In the genomic region with DNA sequence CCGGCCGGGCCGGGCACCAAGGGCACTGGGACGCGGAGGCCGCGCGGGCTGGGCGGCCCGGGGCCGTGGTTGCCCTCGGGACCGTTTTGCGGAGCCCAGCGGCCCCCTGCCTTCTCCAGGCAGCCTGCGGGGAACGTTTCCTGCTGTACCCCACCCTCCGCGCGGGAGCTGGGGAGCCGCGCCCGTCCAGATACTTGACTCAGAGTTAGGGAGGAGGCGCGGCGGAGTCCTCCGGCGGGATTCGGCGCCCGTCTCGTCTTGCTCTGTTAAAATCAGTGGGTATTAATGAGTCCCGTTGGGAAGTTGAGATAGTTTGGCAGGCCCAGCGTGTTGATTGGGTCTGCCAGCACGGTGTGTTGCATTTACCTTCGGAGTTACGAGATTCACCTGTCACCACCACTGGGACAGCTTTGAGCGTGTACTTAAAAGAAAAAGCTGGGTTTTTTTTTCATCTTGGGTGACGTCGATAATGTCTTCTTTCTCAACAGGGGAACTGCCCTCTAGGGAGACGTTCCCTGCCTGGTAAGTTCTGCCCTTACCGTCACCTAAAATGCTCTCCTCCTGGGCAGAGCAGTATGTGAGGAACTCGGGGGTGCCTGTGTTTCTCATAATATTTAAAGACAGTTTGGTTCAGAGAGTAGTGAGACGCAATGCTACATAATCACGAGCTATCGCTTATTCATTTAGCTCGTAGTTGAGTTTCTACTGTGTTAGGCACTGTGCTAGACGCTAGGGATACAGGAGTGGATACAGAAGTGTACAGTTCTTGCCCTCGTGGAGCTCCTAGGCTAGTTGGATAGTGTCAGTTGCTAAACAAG, we compare ENCODE assay signal across 8 cellular contexts. TPM values are rescaled to one million over a fixed set of nuclear protein-coding genes. Genes with fewer than 3 reads are reported as not detected.
A peak's percentile ranks its signal among the peaks of the same experiment; 100 is the strongest.
DNase-seq lines count a peak whose midpoint lies in the region; ATAC-seq and TF ChIP-seq lines count a peak whose summit lies in the region.

No MANE protein-coding gene starts in this region.

- H3K4me3 ChIP-seq in DOHH2 (ENCODE audit: low read length) = peak overlapping the region; percentile 84
- peak overlapping the region; percentile 96 for H3K4me3 ChIP-seq in mesendoderm (ENCODE audit: low read length)

- H4K8ac ChIP-seq in mesendoderm (ENCODE audit: low read depth, low read length) = no peak overlapping the region

- H3K27ac ChIP-seq in DOHH2 (ENCODE audit: low read depth, low read length) (peak overlapping the region; percentile 71), mesendoderm (ENCODE audit: low read depth, low read length) (peak overlapping the region; percentile 76)

- H3K56ac ChIP-seq in mesendoderm (ENCODE audit: low read length) = peak overlapping the region; percentile 97

- peak; percentile 29 for DNase-seq in HuH-7.5 (ENCODE audit: low spot score)
- peak; percentile 29 for DNase-seq in activated CD4-positive, alpha-beta T cell treated with anti-CD3 and anti-CD28 coated beads for 1 hour
- peak; percentile 61 for DNase-seq in dermis blood vessel endothelial cell
- peak; percentile 51 for DNase-seq in mesendoderm
- peak; percentile 65 for DNase-seq in stimulated activated CD8-positive, alpha-beta memory T cell treated with anti-CD3 and anti-CD28 coated beads, Interleukin-4, amount 100 ng/mL, for 48 hours
- no peak for DNase-seq in SHP77 (lab: John Stamatoyannopoulos, UW)

- H3K79me2 ChIP-seq in DOHH2 (ENCODE audit: control insufficient read depth, low read length) (peaks cover 60% of the 10 kb centered on the region), mesendoderm (ENCODE audit: control insufficient read depth, insufficient read depth, low read length) (peaks cover 49% of the 10 kb centered on the region)

- peaks cover 29% of the 10 kb centered on the region for H4K20me1 ChIP-seq in DOHH2 (ENCODE audit: control insufficient read depth, insufficient read depth, low read depth, low read length)

- H2BK5ac ChIP-seq in mesendoderm (ENCODE audit: low read length) = peak overlapping the region; percentile 65

- H3K23ac ChIP-seq in mesendoderm (ENCODE audit: low read length) = no peak overlapping the region

- H3K4me2 ChIP-seq in DOHH2 (ENCODE audit: low read length) = peak overlapping the region; percentile 70
- H3K4me2 ChIP-seq in mesendoderm (ENCODE audit: low read length) = peak overlapping the region; percentile 99

- no peak overlapping the region for H2BK120ac ChIP-seq in mesendoderm (ENCODE audit: low read depth, low read length)

- H3K27me3 ChIP-seq in DOHH2 (ENCODE audit: control insufficient read depth, low read length) = no peaks in the 10 kb centered on the region
- no peaks in the 10 kb centered on the region for H3K27me3 ChIP-seq in mesendoderm (ENCODE audit: insufficient read depth, low read length, poor library complexity)

- peak; percentile 31 for ATAC-seq in GM21526 (IDR thresholded peaks at IDR 0.05; ENCODE audit: low FRiP score, unreplicated experiment)

- no CpG with 5 or more reads among the region's 49 CpGs for WGBS in mesendoderm (ENCODE audit: extremely low coverage, insufficient coverage, low lambda C conversion rate)

- no peak overlapping the region for H4K5ac ChIP-seq in mesendoderm (ENCODE audit: low read length)

- peaks cover 10% of the 10 kb centered on the region for H3K79me1 ChIP-seq in mesendoderm (ENCODE audit: low read length)

- H3K36me3 ChIP-seq in DOHH2 (ENCODE audit: control insufficient read depth, low read length) (peaks cover 46% of the 10 kb centered on the region), mesendoderm (ENCODE audit: control insufficient read depth, insufficient read depth, low read length) (no peaks in the 10 kb centered on the region)

- H3K18ac ChIP-seq in mesendoderm (ENCODE audit: low read length) = peak overlapping the region; percentile 62

- peak overlapping the region; percentile 97 for H3K9ac ChIP-seq in mesendoderm (ENCODE audit: low read length)

- TF ChIP-seq CTCF in DOHH2 (IDR thresholded peaks at IDR 0.05; ENCODE audit: low read depth, low read length, poor library complexity, severe bottlenecking) = no peak

- H3K4me1 ChIP-seq in DOHH2 (ENCODE audit: control insufficient read depth, low read length) = peaks cover 41% of the 10 kb centered on the region
- H3K4me1 ChIP-seq in mesendoderm (ENCODE audit: control insufficient read depth, low read depth, low read length) = peaks cover 10% of the 10 kb centered on the region

- peaks cover 4% of the 10 kb centered on the region; the same call in 1 of the 2 replicates for H3F3A ChIP-seq in DOHH2 (ENCODE audit: control insufficient read depth, insufficient read depth)

- peak overlapping the region; percentile 60 for H3K4ac ChIP-seq in mesendoderm (ENCODE audit: low read depth, low read length)

- no peaks in the 10 kb centered on the region for H3K9me3 ChIP-seq in DOHH2 (ENCODE audit: control insufficient read depth, insufficient read depth, low read length)

- no peaks in the 10 kb centered on the region for H3K9me2 ChIP-seq in DOHH2 (replicated peaks; ENCODE audit: control insufficient read depth, low read length)

- no peak overlapping the region for H2AK5ac ChIP-seq in mesendoderm (ENCODE audit: low read length)

- no peak overlapping the region for H2BK15ac ChIP-seq in mesendoderm (replicated peaks; ENCODE audit: low read depth)

RNA-seq across cellular contexts. Expression of a gene that starts 0.6 kb away (rescaled TPM):
- total RNA-seq in dermis blood vessel endothelial cell = 58.0 and 91.4 TPM in 2 replicates
- 50.0 TPM for polyA plus RNA-seq in mesendoderm (2013, experiment 1 of 2)
- 52.5 TPM for polyA plus RNA-seq in mesendoderm (2013, experiment 2 of 2)

RNA-seq across cellular contexts. Expression of a gene that starts 6.4 kb away (rescaled TPM):
- total RNA-seq in dermis blood vessel endothelial cell = not detected in 2 replicates
- 0.01 TPM for polyA plus RNA-seq in mesendoderm (2013, experiment 1 of 2)
- polyA plus RNA-seq in mesendoderm (2013, experiment 2 of 2) = 0.04 TPM

RNA-seq across cellular contexts. Expression of a gene that starts 40.7 kb away (rescaled TPM):
- 10.4 and 12.4 TPM in 2 replicates for total RNA-seq in dermis blood vessel endothelial cell
- polyA plus RNA-seq in mesendoderm (2013, experiment 1 of 2) = 5.1 TPM
- polyA plus RNA-seq in mesendoderm (2013, experiment 2 of 2) = 6.0 TPM

Comparison
In these comparisons a context has a peak if more than half of its experiments do, and no peak if none do; other contexts are left out.
1. DNase-seq: peak in HuH-7.5 (single experiment), activated CD4-positive, alpha-beta T cell treated with anti-CD3 and anti-CD28 coated beads for 1 hour (single experiment), dermis blood vessel endothelial cell (single experiment), mesendoderm (single experiment) and stimulated activated CD8-positive, alpha-beta memory T cell treated with anti-CD3 and anti-CD28 coated beads, Interleukin-4, amount 100 ng/mL, for 48 hours (single experiment); none in SHP77 (0 of 2).